Comparison of ENCODE assay signal across 1 cellular context in genomic region chr2:226180485-226180884, GRCh38.
TF ChIP-seq lines count a peak whose summit lies in the region.

No MANE protein-coding gene starts in this region.

TF ChIP-seq in HepG2, 621 proteins besides CTCF, POLR2A, EP300 and RAD21 (continued from another document):
- TF ChIP-seq ZBTB40 (IDR thresholded peaks at IDR 0.05) (no peak), ZBTB40 (CRISPR knock-in tag; IDR thresholded peaks at IDR 0.05) (peak; percentile 49; the same call in 1 of the 2 replicates), TEAD3 (CRISPR knock-in tag; optimal IDR thresholded peaks at IDR 0.05; ENCODE audit: borderline replicate concordance) (peak; percentile 72), ZNF772 (CRISPR knock-in tag; IDR thresholded peaks at IDR 0.05) (0 out of 2 replicates have a peak, but pooled peaks have one; percentile 37), NCOA2 (CRISPR knock-in tag; IDR thresholded peaks at IDR 0.05) (0 out of 2 replicates have a peak, but pooled peaks have one; percentile 29), FOXA1 (IDR thresholded peaks at IDR 0.05) (no peak), FOXA1 (CRISPR knock-in tag; IDR thresholded peaks at IDR 0.05) (peak; percentile 59; the same call in 1 of the 2 replicates), KMT2B (CRISPR knock-in tag; IDR thresholded peaks at IDR 0.05) (no peak), NR2C2 (CRISPR knock-in tag; IDR thresholded peaks at IDR 0.05; ENCODE audit: borderline replicate concordance) (no peak), GATAD2A (CRISPR knock-in tag; IDR thresholded peaks at IDR 0.05) (peak; percentile 68), ZNF484 (CRISPR knock-in tag; IDR thresholded peaks at IDR 0.05; ENCODE audit: borderline replicate concordance, low read depth) (no peak), FOXK1 (CRISPR knock-in tag; IDR thresholded peaks at IDR 0.05; ENCODE audit: borderline replicate concordance, low read depth) (peak; percentile 55; the same call in 1 of the 2 replicates), ZMYM4 (CRISPR knock-in tag; IDR thresholded peaks at IDR 0.05) (peak; percentile 64; the same call in 1 of the 2 replicates), ZNF335 (CRISPR knock-in tag; IDR thresholded peaks at IDR 0.05) (no peak), SOX6 (IDR thresholded peaks at IDR 0.05) (no peak), SOX6 (CRISPR knock-in tag; IDR thresholded peaks at IDR 0.05) (peak; percentile 36), ZNF589 (CRISPR knock-in tag; conservative IDR thresholded peaks at IDR 0.05) (no peak), ATM (IDR thresholded peaks at IDR 0.05; ENCODE audit: borderline replicate concordance) (no peak), ZNF691 (CRISPR knock-in tag; IDR thresholded peaks at IDR 0.05; ENCODE audit: borderline replicate concordance, low read depth) (peak; percentile 82), HDAC2 (CRISPR knock-in tag; IDR thresholded peaks at IDR 0.05) (peak; percentile 37; the same call in 1 of the 2 replicates), ZNF773 (CRISPR knock-in tag; IDR thresholded peaks at IDR 0.05; ENCODE audit: borderline replicate concordance) (no peak)
